Comparison of ENCODE assay signal across 1 cellular context in genomic region chrX:121336831-121337421, GRCh38.
TF ChIP-seq lines count a peak whose summit lies in the region.

No MANE protein-coding gene starts in this region.

TF ChIP-seq in HCT116, 20 proteins besides CTCF, POLR2A, EP300 and RAD21 (continued from another document):
- no peak for TF ChIP-seq EZH2phosphoT487 (IDR thresholded peaks at IDR 0.05; ENCODE audit: borderline replicate concordance)
- TF ChIP-seq TCF7L2 (IDR thresholded peaks at IDR 0.05; ENCODE audit: borderline replicate concordance, extremely low read depth, insufficient read depth, insufficient read length), result no peak
- TF ChIP-seq SP1 (IDR thresholded peaks at IDR 0.05; ENCODE audit: low read depth), result peak; percentile 56
- no peak for TF ChIP-seq ZNF274 (IDR thresholded peaks at IDR 0.05; ENCODE audit: low read depth, low read length)
- no peak for TF ChIP-seq SRF (IDR thresholded peaks at IDR 0.05; ENCODE audit: low read depth)
- no peak for TF ChIP-seq MAX (IDR thresholded peaks at IDR 0.05)
- peak; percentile 64; the same call in 1 of the 2 replicates for TF ChIP-seq FOSL1 (IDR thresholded peaks at IDR 0.05; ENCODE audit: low read depth)
- peak; percentile 53 for TF ChIP-seq JUND (IDR thresholded peaks at IDR 0.05)
- TF ChIP-seq POLR2AphosphoS5 (IDR thresholded peaks at IDR 0.05; ENCODE audit: low read depth, low read length), result no peak
- TF ChIP-seq EZH2 (IDR thresholded peaks at IDR 0.05), result no peak
- no peak for TF ChIP-seq ZBTB33 (IDR thresholded peaks at IDR 0.05; ENCODE audit: extremely low read depth, insufficient replicate concordance, low read length)
- no peak for TF ChIP-seq ZFX (IDR thresholded peaks at IDR 0.05)
TF ChIP-seq in HCT116: peak in this region for 4.
